14 cellular contexts compared by ENCODE assay signal in genomic region chr13:105177265-105177900, GRCh38.
DNase-seq lines count a peak whose midpoint lies in the region; ATAC-seq and TF ChIP-seq lines count a peak whose summit lies in the region.
"Had no signal": no experiment of that assay in that cellular context is flagged by ENCODE, and none has a peak within 500 bp of the region (broad histone marks: within the 10 kb centered on the region; RNA-seq: fewer than 3 reads in every experiment).

No MANE protein-coding gene starts in this region.

- DNase-seq in MM.1S (peak; percentile 14), sciatic nerve (ENCODE audit: low spot score) (no peak), NCI-H774 (lab: John Stamatoyannopoulos, UW) (no peak)
- DNase-seq in activated CD8-positive, alpha-beta memory T cell treated with anti-CD3 and anti-CD28 coated beads, Interleukin-2, amount 50 U/mL, for 4 hours = no peak
- DNase-seq: activated CD4-positive, CD25-positive, alpha-beta regulatory T cell; left cardiac atrium; NCI-H446 treated with DMSO at 0.1 percent for 48 hours; Right ventricle myocardium superior; tibial artery had no signal

- no peak overlapping the region for H3K4me3 Mint-ChIP-seq in activated T-helper 17 cell treated with anti-CD3 and anti-CD28 coated beads, Interleukin-2, amount 50 U/mL, for 72 hours
- H3K4me3 Mint-ChIP-seq: activated T-helper 1 cell treated with anti-CD3 and anti-CD28 coated beads, Interleukin-12 subunit alpha, Interleukin-12 subunit beta, Interleukin-2, Interleukin-4 antibody, amounts not matched to agents 30 ng/mL and 10 ng/mL and 1 ng/mL, durations not matched to agents 14 hours and 24 hours and 36 hours had no signal

- no peaks in the 10 kb centered on the region for H3K36me3 Mint-ChIP-seq in activated T-helper 17 cell treated with anti-CD3 and anti-CD28 coated beads, Interleukin-2, amount 50 U/mL, for 72 hours (ENCODE audit: low read depth)

- no peak overlapping the region for H3K4me3 ChIP-seq in MM.1S (ENCODE audit: low read length)
- H3K4me3 ChIP-seq: skin epidermis, tibial artery had no signal

- no peaks in the 10 kb centered on the region for H3K27me3 Mint-ChIP-seq in activated T-helper 17 cell treated with anti-CD3 and anti-CD28 coated beads, Interleukin-2, amount 50 U/mL, for 72 hours

- no peaks in the 10 kb centered on the region for H3K9me2 ChIP-seq in MM.1S (replicated peaks; ENCODE audit: insufficient read depth, low read length)

- H3K27ac ChIP-seq in MM.1S (ENCODE audit: low read length) = no peak overlapping the region
- H3K27ac ChIP-seq: skin epidermis, tibial artery had no signal

- no peak overlapping the region for H3K27ac Mint-ChIP-seq in activated T-helper 17 cell treated with anti-CD3 and anti-CD28 coated beads, Interleukin-2, amount 50 U/mL, for 72 hours
- H3K27ac Mint-ChIP-seq: activated T-helper 1 cell treated with anti-CD3 and anti-CD28 coated beads, Interleukin-12 subunit alpha, Interleukin-12 subunit beta, Interleukin-2, Interleukin-4 antibody, amounts not matched to agents 30 ng/mL and 10 ng/mL and 1 ng/mL, durations not matched to agents 14 hours and 24 hours and 36 hours had no signal

- no peak for TF ChIP-seq CTCF in MM.1S (IDR thresholded peaks at IDR 0.05; ENCODE audit: low read length)

- no peaks in the 10 kb centered on the region for H3K36me3 ChIP-seq in MM.1S (replicated peaks; ENCODE audit: insufficient read depth, low read length)
- H3K36me3 ChIP-seq: tibial artery had no signal

- no peaks in the 10 kb centered on the region for H3K27me3 ChIP-seq in MM.1S (replicated peaks; ENCODE audit: insufficient read depth, low read length)
- H3K27me3 ChIP-seq: tibial artery had no signal

- H3K9me3 Mint-ChIP-seq in activated T-helper 17 cell treated with anti-CD3 and anti-CD28 coated beads, Interleukin-2, amount 50 U/mL, for 72 hours = no peaks in the 10 kb centered on the region
- H3K9me3 Mint-ChIP-seq: activated T-helper 1 cell treated with anti-CD3 and anti-CD28 coated beads, Interleukin-12 subunit alpha, Interleukin-12 subunit beta, Interleukin-2, Interleukin-4 antibody, amounts not matched to agents 30 ng/mL and 10 ng/mL and 1 ng/mL, durations not matched to agents 14 hours and 24 hours and 36 hours had no signal

- no peaks in the 10 kb centered on the region for H3K4me1 Mint-ChIP-seq in activated T-helper 17 cell treated with anti-CD3 and anti-CD28 coated beads, Interleukin-2, amount 50 U/mL, for 72 hours

- no peaks in the 10 kb centered on the region for H3K9me3 ChIP-seq in MM.1S (replicated peaks; ENCODE audit: insufficient read depth, low read length)
- H3K9me3 ChIP-seq: tibial artery had no signal

- H3F3A ChIP-seq in MM.1S (ENCODE audit: insufficient read depth, low read length) = no peaks in the 10 kb centered on the region

- no peaks in the 10 kb centered on the region for H3K4me1 ChIP-seq in MM.1S (ENCODE audit: low read length)
- H3K4me1 ChIP-seq: tibial artery had no signal

- H3K4me2 ChIP-seq in MM.1S (ENCODE audit: low read depth, low read length) = no peak overlapping the region

- intact Hi-C loops in sciatic nerve (cut with DNase I) = no loop called here

- H2AFZ ChIP-seq in MM.1S (ENCODE audit: low read length) = peak overlapping the region; percentile 9; the same call in 1 of the 2 replicates

- no peaks in the 10 kb centered on the region for H3K79me2 ChIP-seq in MM.1S (ENCODE audit: low read length)

- no peak overlapping the region for H3K9ac ChIP-seq in MM.1S (ENCODE audit: low read length)

- peak; percentile 68 for ATAC-seq in GM21526 (IDR thresholded peaks at IDR 0.05; ENCODE audit: low FRiP score, unreplicated experiment)
- ATAC-seq in activated T-helper 17 cell treated with anti-CD3 and anti-CD28 coated beads, Interleukin-2, amount 50 U/mL, for 72 hours (replicated peaks) = peak; percentile 50
- ATAC-seq in sciatic nerve = peak; percentile 42
- no peak for ATAC-seq in esophagus mucosa
- ATAC-seq: left cardiac atrium had no signal

- H4K20me1 ChIP-seq in MM.1S (ENCODE audit: insufficient read depth, low read length) = no peaks in the 10 kb centered on the region
